Comparison of ENCODE assay signal across 1 cellular context in the genomic region with DNA sequence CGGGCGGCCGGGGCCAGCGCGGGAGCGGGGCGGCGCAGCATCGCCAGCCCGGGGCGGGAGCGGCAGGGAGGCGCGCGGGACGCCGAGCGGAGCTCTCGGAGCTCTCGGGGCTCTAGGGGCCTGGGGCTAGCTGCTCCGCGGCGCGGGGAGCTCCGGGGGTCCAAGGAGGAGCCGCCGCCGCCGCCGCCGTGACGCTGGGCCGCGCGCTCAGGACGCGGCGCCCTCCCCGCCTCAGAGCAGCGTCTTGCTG.
TF ChIP-seq lines count a peak whose summit lies in the region.

No MANE protein-coding gene starts in this region.

TF ChIP-seq in GM12878, 131 proteins besides CTCF, POLR2A, EP300 and RAD21 (continued from another document):
- TF ChIP-seq, protein P1, sequence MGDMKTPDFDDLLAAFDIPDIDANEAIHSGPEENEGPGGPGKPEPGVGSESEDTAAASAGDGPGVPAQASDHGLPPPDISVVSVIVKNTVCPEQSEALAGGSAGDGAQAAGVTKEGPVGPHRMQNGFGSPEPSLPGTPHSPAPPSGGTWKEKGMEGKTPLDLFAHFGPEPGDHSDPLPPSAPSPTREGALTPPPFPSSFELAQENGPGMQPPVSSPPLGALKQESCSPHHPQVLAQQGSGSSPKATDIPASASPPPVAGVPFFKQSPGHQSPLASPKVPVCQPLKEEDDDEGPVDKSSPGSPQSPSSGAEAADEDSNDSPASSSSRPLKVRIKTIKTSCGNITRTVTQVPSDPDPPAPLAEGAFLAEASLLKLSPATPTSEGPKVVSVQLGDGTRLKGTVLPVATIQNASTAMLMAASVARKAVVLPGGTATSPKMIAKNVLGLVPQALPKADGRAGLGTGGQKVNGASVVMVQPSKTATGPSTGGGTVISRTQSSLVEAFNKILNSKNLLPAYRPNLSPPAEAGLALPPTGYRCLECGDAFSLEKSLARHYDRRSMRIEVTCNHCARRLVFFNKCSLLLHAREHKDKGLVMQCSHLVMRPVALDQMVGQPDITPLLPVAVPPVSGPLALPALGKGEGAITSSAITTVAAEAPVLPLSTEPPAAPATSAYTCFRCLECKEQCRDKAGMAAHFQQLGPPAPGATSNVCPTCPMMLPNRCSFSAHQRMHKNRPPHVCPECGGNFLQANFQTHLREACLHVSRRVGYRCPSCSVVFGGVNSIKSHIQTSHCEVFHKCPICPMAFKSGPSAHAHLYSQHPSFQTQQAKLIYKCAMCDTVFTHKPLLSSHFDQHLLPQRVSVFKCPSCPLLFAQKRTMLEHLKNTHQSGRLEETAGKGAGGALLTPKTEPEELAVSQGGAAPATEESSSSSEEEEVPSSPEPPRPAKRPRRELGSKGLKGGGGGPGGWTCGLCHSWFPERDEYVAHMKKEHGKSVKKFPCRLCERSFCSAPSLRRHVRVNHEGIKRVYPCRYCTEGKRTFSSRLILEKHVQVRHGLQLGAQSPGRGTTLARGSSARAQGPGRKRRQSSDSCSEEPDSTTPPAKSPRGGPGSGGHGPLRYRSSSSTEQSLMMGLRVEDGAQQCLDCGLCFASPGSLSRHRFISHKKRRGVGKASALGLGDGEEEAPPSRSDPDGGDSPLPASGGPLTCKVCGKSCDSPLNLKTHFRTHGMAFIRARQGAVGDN (IDR thresholded peaks at IDR 0.05) = peak; percentile 42; the same call in 1 of the 2 replicates
- TF ChIP-seq, protein P2, sequence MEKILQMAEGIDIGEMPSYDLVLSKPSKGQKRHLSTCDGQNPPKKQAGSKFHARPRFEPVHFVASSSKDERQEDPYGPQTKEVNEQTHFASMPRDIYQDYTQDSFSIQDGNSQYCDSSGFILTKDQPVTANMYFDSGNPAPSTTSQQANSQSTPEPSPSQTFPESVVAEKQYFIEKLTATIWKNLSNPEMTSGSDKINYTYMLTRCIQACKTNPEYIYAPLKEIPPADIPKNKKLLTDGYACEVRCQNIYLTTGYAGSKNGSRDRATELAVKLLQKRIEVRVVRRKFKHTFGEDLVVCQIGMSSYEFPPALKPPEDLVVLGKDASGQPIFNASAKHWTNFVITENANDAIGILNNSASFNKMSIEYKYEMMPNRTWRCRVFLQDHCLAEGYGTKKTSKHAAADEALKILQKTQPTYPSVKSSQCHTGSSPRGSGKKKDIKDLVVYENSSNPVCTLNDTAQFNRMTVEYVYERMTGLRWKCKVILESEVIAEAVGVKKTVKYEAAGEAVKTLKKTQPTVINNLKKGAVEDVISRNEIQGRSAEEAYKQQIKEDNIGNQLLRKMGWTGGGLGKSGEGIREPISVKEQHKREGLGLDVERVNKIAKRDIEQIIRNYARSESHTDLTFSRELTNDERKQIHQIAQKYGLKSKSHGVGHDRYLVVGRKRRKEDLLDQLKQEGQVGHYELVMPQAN (conservative IDR thresholded peaks at IDR 0.05) = peak; percentile 51; the same call in 1 of the 2 replicates
- TF ChIP-seq EZH2 (IDR thresholded peaks at IDR 0.05; ENCODE audit: borderline replicate concordance, control insufficient read depth, low read depth, low read length) (no peak), TAF1 (IDR thresholded peaks at IDR 0.05; ENCODE audit: borderline replicate concordance, low read depth, low read length) (peak; percentile 62; the same call in 1 of the 2 replicates), TCF12 (IDR thresholded peaks at IDR 0.05; ENCODE audit: low read depth, low read length) (0 out of 2 replicates have a peak, but pooled peaks have one; percentile 7), IKZF1 (conservative IDR thresholded peaks at IDR 0.05) (peak; percentile 44; the same call in 1 of the 2 replicates), BACH1 (IDR thresholded peaks at IDR 0.05; ENCODE audit: borderline replicate concordance) (peak; percentile 64), LARP7 (IDR thresholded peaks at IDR 0.05) (peak; percentile 62), POLR2AphosphoS2 (IDR thresholded peaks at IDR 0.05; ENCODE audit: low read depth, low read length) (0 out of 2 replicates have a peak, but pooled peaks have one; percentile 50), GABPA (IDR thresholded peaks at IDR 0.05; ENCODE audit: low read depth) (no peak), BHLHE40 (IDR thresholded peaks at IDR 0.05; ENCODE audit: borderline replicate concordance in 1 of 2, low read depth in 2 of 2, low read length in 1 of 2) (0 out of 4 replicates have a peak, but pooled peaks of 1 of the 2 experiments have one; percentile 25)
